In the genomic region with DNA sequence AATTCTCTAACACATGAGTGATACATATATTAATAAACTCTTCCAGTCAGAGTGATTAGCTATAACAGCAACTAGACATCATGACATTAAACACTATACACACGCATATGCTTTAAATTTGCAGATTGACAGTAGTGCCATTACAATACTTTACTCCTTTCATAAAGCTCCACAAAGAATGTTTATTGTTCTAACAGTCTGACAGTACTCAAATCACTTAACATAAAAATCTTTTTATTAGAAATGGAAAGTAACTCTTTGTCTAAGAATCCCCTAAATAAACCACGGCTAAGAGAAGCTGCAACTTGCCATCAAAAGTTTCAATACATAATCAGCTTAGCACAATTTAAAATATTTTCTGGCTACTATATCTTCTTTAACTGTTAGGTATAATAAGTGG, we compare ENCODE assay signal across 8 cellular contexts.
"Had no signal": no experiment of that assay in that cellular context is flagged by ENCODE, and none has a peak within 500 bp of the region (broad histone marks: within the 10 kb centered on the region; RNA-seq: fewer than 3 reads in every experiment).

No MANE protein-coding gene starts in this region.

- ATAC-seq: activated naive CD4-positive, alpha-beta T cell treated with anti-CD3 and anti-CD28 coated beads, Interleukin-2, amount 50 U/mL, for 72 hours; activated naive CD8-positive, alpha-beta T cell treated with anti-CD3 and anti-CD28 coated beads, Interleukin-2, amount 50 U/mL, for 24 hours; activated T-cell treated with anti-CD3 and anti-CD28 coated beads, Interleukin-2, amount 50 U/mL, for 4 hours; activated T-cell treated with anti-CD3 and anti-CD28 coated beads, Interleukin-2, amount 50 U/mL, for 72 hours; activated T-helper 17 cell treated with anti-CD3 and anti-CD28 coated beads, Interleukin-2, amount 50 U/mL, for 72 hours; body of pancreas had no signal

- FAIRE-seq: astrocyte, bronchial epithelial cell had no signal
